9 cellular contexts compared by ENCODE assay signal in genomic region chr9:125235805-125236534, GRCh38. TPM values are rescaled to one million over a fixed set of nuclear protein-coding genes. Genes with fewer than 3 reads are reported as not detected.
DNase-seq lines count a peak whose midpoint lies in the region; ATAC-seq and TF ChIP-seq lines count a peak whose summit lies in the region.
"Had no signal": no experiment of that assay in that cellular context is flagged by ENCODE, and none has a peak within 500 bp of the region (broad histone marks: within the 10 kb centered on the region; RNA-seq: fewer than 3 reads in every experiment).

No MANE protein-coding gene starts in this region.

- no peak for TF ChIP-seq CTCF in CD4-positive, alpha-beta T cell (IDR thresholded peaks at IDR 0.05)
- no peak for TF ChIP-seq CTCF in nephron progenitor cell (IDR thresholded peaks at IDR 0.05)
- no peak for TF ChIP-seq CTCF in uterus (IDR thresholded peaks at IDR 0.05)

- H3K27ac Mint-ChIP-seq in CD4-positive, alpha-beta T cell, result peak overlapping the region; percentile 72
- peak overlapping the region; percentile 68 for H3K27ac Mint-ChIP-seq in nephron progenitor cell

- ATAC-seq in CD4-positive, alpha-beta T cell (ENCODE audit: poor library complexity), result no peak
- ATAC-seq in HG03520 (IDR thresholded peaks at IDR 0.05; ENCODE audit: unreplicated experiment), result no peak

- peaks cover 56% of the 10 kb centered on the region for H3K4me1 Mint-ChIP-seq in CD4-positive, alpha-beta T cell (ENCODE audit: low read depth)
- peaks cover 45% of the 10 kb centered on the region for H3K4me1 Mint-ChIP-seq in nephron progenitor cell

- POLR2A ChIA-PET in CD4-positive, alpha-beta T cell (lab: Charles Lee), result interaction anchor here (0.6 to 1.0 kb wide), 3 partner anchors 33 to 639 kb away, joined by 3 read pairs; no protein-coding TSS in a partner anchor

- H3K36me3 ChIP-seq in uterus, result no peaks in the 10 kb centered on the region

- no peak overlapping the region for H3K4me3 ChIP-seq in uterus

- H3K27ac ChIP-seq in CD4-positive, alpha-beta T cell (ENCODE audit: low read depth, low read length), result no peak overlapping the region
- H3K27ac ChIP-seq in uterus, result no peak overlapping the region

- no peaks in the 10 kb centered on the region for H3K27me3 ChIP-seq in CD4-positive, alpha-beta T cell (ENCODE audit: control insufficient read depth, insufficient read depth, low read length)
- no peaks in the 10 kb centered on the region for H3K27me3 ChIP-seq in uterus

- H3K9me3 Mint-ChIP-seq in CD4-positive, alpha-beta T cell, result no peaks in the 10 kb centered on the region
- no peaks in the 10 kb centered on the region for H3K9me3 Mint-ChIP-seq in nephron progenitor cell

- H3K4me1 ChIP-seq in uterus, result peaks cover 0 to 6% of the 10 kb centered on the region in 2 donors

- DNase-seq in CD4-positive, alpha-beta T cell, result no peak
- DNase-seq in NAMALWA (ENCODE audit: low spot score), result peak; percentile 44
- DNase-seq in central memory CD4-positive, alpha-beta T cell, result peak; percentile 8
- no peak for DNase-seq in nephron progenitor cell
- no peak for DNase-seq in uterus
- no peak for DNase-seq in NCI-H345 treated with DMSO at 0.1 percent for 48 hours (lab: John Stamatoyannopoulos, UW; ENCODE audit: unreplicated experiment)
- DNase-seq in hypothalamus (lab: John Stamatoyannopoulos, UW), result no peak
- DNase-seq: NCI-H345 had no signal

- H3K4me3 Mint-ChIP-seq in CD4-positive, alpha-beta T cell, result peak overlapping the region; percentile 34
- peak overlapping the region; percentile 94 for H3K4me3 Mint-ChIP-seq in nephron progenitor cell

- no peaks in the 10 kb centered on the region for H3K9me3 ChIP-seq in CD4-positive, alpha-beta T cell (ENCODE audit: control insufficient read depth, low read length)
- H3K9me3 ChIP-seq in uterus, result no peaks in the 10 kb centered on the region

- H3K27me3 Mint-ChIP-seq in CD4-positive, alpha-beta T cell, result no peaks in the 10 kb centered on the region
- H3K27me3 Mint-ChIP-seq in nephron progenitor cell (ENCODE audit: low read depth, poor library complexity), result peaks cover 2% of the 10 kb centered on the region

- no peak for TF ChIP-seq POLR2A in uterus (IDR thresholded peaks at IDR 0.05)

- CTCF ChIA-PET in CD4-positive, alpha-beta T cell (lab: Charles Lee), result interaction anchor here (0.8 kb wide), 1 partner anchor 20 kb away, joined by 3 read pairs; no protein-coding TSS in a partner anchor

- intact Hi-C loops in CD4-positive, alpha-beta T cell (cut with DNase I, micrococcal nuclease), result no loop called here
- intact Hi-C loops in uterus (cut with DNase I; ENCODE audit: low total_unique reads), result no loop called here

- peaks cover 81% of the 10 kb centered on the region for H3K36me3 Mint-ChIP-seq in CD4-positive, alpha-beta T cell (ENCODE audit: low read depth)
- peaks cover 73% of the 10 kb centered on the region for H3K36me3 Mint-ChIP-seq in nephron progenitor cell (ENCODE audit: low read depth)

RNA-seq across cellular contexts. Expression of gene HSPA5, which starts 5.2 kb away (rescaled TPM):
- total RNA-seq in CD4-positive, alpha-beta T cell, result 100 to 1,000 TPM; 276 to 280 TPM
- total RNA-seq in uterus, result 100 to 1,000 TPM in 2 of 4 donors, 10 to 100 TPM in 2; 23.1 to 143 (median 88.4) TPM

RNA-seq across cellular contexts. Expression of gene GAPVD1, which starts 25.7 kb away (rescaled TPM):
- 10 to 100 TPM; 74.1 to 82.2 TPM for total RNA-seq in CD4-positive, alpha-beta T cell
- total RNA-seq in uterus, result 10 to 100 TPM; 41.0 to 73.8 (median 64.0) TPM

RNA-seq across cellular contexts. Expression of gene RABEPK, which starts 35.6 kb away (rescaled TPM):
- total RNA-seq in CD4-positive, alpha-beta T cell, result 1 to 10 TPM; 6.8 to 8.3 TPM
- 10 to 100 TPM; 16.0 to 39.7 (median 21.0) TPM for total RNA-seq in uterus

RNA-seq across cellular contexts. Expression of gene PPP6C, which starts 46.4 kb away (rescaled TPM):
- 10 to 100 TPM; 32.9 to 35.3 TPM for total RNA-seq in CD4-positive, alpha-beta T cell
- 10 to 100 TPM; 19.0 to 43.7 (median 21.2) TPM for total RNA-seq in uterus

Comparison
In these comparisons a context has a peak if more than half of its experiments do, and no peak if none do; other contexts are left out.
1. DNase-seq: peak in NAMALWA (single experiment) and central memory CD4-positive, alpha-beta T cell (single experiment); none in CD4-positive, alpha-beta T cell (0 of 10), nephron progenitor cell (single experiment), uterus (0 of 2), NCI-H345 treated with DMSO at 0.1 percent for 48 hours (single experiment) and hypothalamus (0 of 51).